In genomic region chr12:62290804-62291203, GRCh38 we compare ENCODE assay signal across 1 cellular context.
TF ChIP-seq lines count a peak whose summit lies in the region.

No MANE protein-coding gene starts in this region.

TF ChIP-seq in HCT116, 20 proteins besides CTCF, POLR2A, EP300 and RAD21 (continued from another document):
- TF ChIP-seq REST (IDR thresholded peaks at IDR 0.05; ENCODE audit: low read depth) (no peak), ZFX (IDR thresholded peaks at IDR 0.05) (no peak), TCF7L2 (IDR thresholded peaks at IDR 0.05; ENCODE audit: borderline replicate concordance, extremely low read depth, insufficient read depth, insufficient read length) (no peak), ZBTB33 (IDR thresholded peaks at IDR 0.05; ENCODE audit: extremely low read depth, insufficient replicate concordance, low read length) (no peak), POLR2AphosphoS5 (IDR thresholded peaks at IDR 0.05; ENCODE audit: low read depth, low read length) (no peak)
